ENCODE assay signal across 18 cellular contexts in genomic region chr18:32139835-32140283, GRCh38. TPM values are rescaled to one million over a fixed set of nuclear protein-coding genes. Genes with fewer than 3 reads are reported as not detected.
A peak's percentile ranks its signal among the peaks of the same experiment; 100 is the strongest.
DNase-seq lines count a peak whose midpoint lies in the region; ATAC-seq, FAIRE-seq and TF ChIP-seq lines count a peak whose summit lies in the region.
"Had no signal": no experiment of that assay in that cellular context is flagged by ENCODE, and none has a peak within 500 bp of the region (broad histone marks: within the 10 kb centered on the region; RNA-seq: fewer than 3 reads in every experiment).

No MANE protein-coding gene starts in this region.

- H3K4me3 Mint-ChIP-seq in GM23338, result no peak overlapping the region
- H3K4me3 Mint-ChIP-seq: CD8-positive, alpha-beta memory T cell had no signal

- POLR2A ChIA-PET in K562 (lab: Yijun Ruan, JAX), result interaction anchor here (1.4 kb wide), 1 partner anchor 18 kb away, joined by 3 read pairs; no protein-coding TSS in a partner anchor

- H3F3A ChIP-seq in GM23338 (replicated peaks; ENCODE audit: low read depth), result no peaks in the 10 kb centered on the region

- peaks cover 2% of the 10 kb centered on the region for H3K27me3 Mint-ChIP-seq in GM23338 (ENCODE audit: insufficient read depth, low read depth, poor library complexity)
- H3K27me3 Mint-ChIP-seq: CD8-positive, alpha-beta memory T cell had no signal

- H3K27ac ChIP-seq in GM23338 (ENCODE audit: low read depth) (no peak overlapping the region), K562 (ENCODE audit: extremely low read depth, low read depth, low read length) (no peak overlapping the region)
- H3K27ac ChIP-seq: BLaER1 had no signal

- H3K27ac Mint-ChIP-seq in GM23338, result no peak overlapping the region

- TF ChIP-seq CTCF in GM23338 (conservative IDR thresholded peaks at IDR 0.05; ENCODE audit: low read depth in 2 of 2) (peak; percentile 30 to 55; a peak in 2 of 4 replicates), K562 (IDR thresholded peaks at IDR 0.05 in 2 of 3, conservative IDR thresholded peaks at IDR 0.05 in 1 of 3; ENCODE audit: insufficient read depth in 2 of 3, low read depth in 1 of 3, low read length in 3 of 3) (no peak)

- H3K36me3 ChIP-seq in GM23338 (ENCODE audit: insufficient read depth) (no peaks in the 10 kb centered on the region), K562 (ENCODE audit: control insufficient read depth, insufficient read depth, low read length) (peaks cover 4% of the 10 kb centered on the region; the same call in 1 of the 3 replicates)

- CTCF ChIA-PET in K562 (lab: Yijun Ruan, JAX; ENCODE audit: low intra/inter-chr PET ratio), result no interaction called here

- no peak for TF ChIP-seq RAD21 in K562 (CRISPR knock-in tag; conservative IDR thresholded peaks at IDR 0.05 in 1 of 2, IDR thresholded peaks at IDR 0.05 in 1 of 2)

- no peaks in the 10 kb centered on the region for H3K9me2 ChIP-seq in GM23338 (ENCODE audit: insufficient read depth)

- H3K4me1 ChIP-seq in GM23338 (ENCODE audit: insufficient read depth), result no peaks in the 10 kb centered on the region
- peaks cover 8 to 17% of the 10 kb centered on the region in 2 experiments for H3K4me1 ChIP-seq in K562 (replicated peaks in 1 of 2; ENCODE audit: control insufficient read depth in 2 of 2, insufficient read depth in 2 of 2, low read length in 2 of 2)
- H3K4me1 ChIP-seq: BLaER1 had no signal

- no peak for TF ChIP-seq POLR2A in K562 (conservative IDR thresholded peaks at IDR 0.05)

- H2AFZ ChIP-seq in GM23338, result no peak overlapping the region
- no peak overlapping the region for H2AFZ ChIP-seq in K562 (ENCODE audit: low read depth, low read length)

- no peak overlapping the region for H3K4me2 ChIP-seq in GM23338
- H3K4me2 ChIP-seq in K562 (ENCODE audit: insufficient read depth, low read length), result no peak overlapping the region
- H3K4me2 ChIP-seq: BLaER1 had no signal

- H3K9me1 ChIP-seq in K562 (ENCODE audit: control insufficient read depth, insufficient read depth, low read length), result no peaks in the 10 kb centered on the region

- intact Hi-C loops in K562 (cut with micrococcal nuclease), result loop anchor here (5.0 kb wide), 1 partner anchor 198 kb away; the partner anchor contains the start of gene TRAPPC8

- no peak overlapping the region for H3K4me3 ChIP-seq in GM23338
- no peak overlapping the region for H3K4me3 ChIP-seq in K562
- H3K4me3 ChIP-seq: BLaER1 had no signal

- H4K20me1 ChIP-seq in GM23338 (replicated peaks; ENCODE audit: insufficient read depth) (no peaks in the 10 kb centered on the region), K562 (replicated peaks; ENCODE audit: control insufficient read depth, insufficient read depth, low read length) (no peaks in the 10 kb centered on the region)
- H4K20me1 ChIP-seq: BLaER1 had no signal

- H3K4me1 Mint-ChIP-seq in GM23338, result no peaks in the 10 kb centered on the region; the same call in 2 of the 3 replicates

- in situ Hi-C loops in K562 (cut with MboI), result no loop called here

- FAIRE-seq in K562 (lab: Jason Lieb, UNC) (no peak), frontal cortex (lab: Jason Lieb, UNC) (no peak)
- FAIRE-seq: HTR-8/SVneo, RCC 7860 had no signal

- BruUV-seq in K562 (replicated peaks; lab: Mats Ljungman, UMichigan), result no TSS peak

- ATAC-seq in GM23338, result no peak
- ATAC-seq in K562, result no peak

- no peaks in the 10 kb centered on the region; the same call in 2 of the 3 replicates for H3K36me3 Mint-ChIP-seq in GM23338 (ENCODE audit: low read depth)
- H3K36me3 Mint-ChIP-seq: CD8-positive, alpha-beta memory T cell had no signal

- H3K27me3 ChIP-seq in GM23338 (ENCODE audit: insufficient read depth), result no peaks in the 10 kb centered on the region
- H3K27me3 ChIP-seq in K562 (ENCODE audit: control insufficient read depth in 2 of 2, insufficient read depth in 2 of 2, low read length in 2 of 2), result no peaks in the 10 kb centered on the region
- H3K27me3 ChIP-seq: BLaER1 had no signal

- peaks cover 4% of the 10 kb centered on the region; the same call in 2 of the 3 replicates for H3K9me3 Mint-ChIP-seq in GM23338
- H3K9me3 Mint-ChIP-seq: CD8-positive, alpha-beta memory T cell had no signal

- no peak overlapping the region for H3K9ac ChIP-seq in K562 (ENCODE audit: insufficient read depth in 1 of 2, low read depth in 2 of 2, low read length in 2 of 2)
- H3K9ac ChIP-seq: BLaER1 had no signal

- DNase-seq in DMS 273 (lab: John Stamatoyannopoulos, UW; ENCODE audit: unreplicated experiment) (peak; percentile 71), DMS 273 treated with DMSO at 0.1 percent for 48 hours (lab: John Stamatoyannopoulos, UW) (no peak), GM23338 (ENCODE audit: low spot score) (peak; percentile 19), NCI-H2227 (lab: John Stamatoyannopoulos, UW; ENCODE audit: unreplicated experiment) (peak; percentile 55), K562 (ENCODE audit: extremely low read depth in 1 of 4, low spot score in 3 of 4) (no peak), nucleus accumbens (lab: John Stamatoyannopoulos, UW) (no peak), frontal cortex (ENCODE audit: low spot score in 2 of 2) (no peak), NCI-H446 treated with DMSO at 0.1 percent for 48 hours (lab: John Stamatoyannopoulos, UW) (no peak)
- DNase-seq: 8988T; CD8-positive, alpha-beta memory T cell; HCEC 1CT; NCI-H1436 treated with DMSO at 0.1 percent for 48 hours; NCI-H2171 treated with DMSO at 0.1 percent for 48 hours; NCI-H510A treated with DMSO at 0.1 percent for 48 hours; Right ventricle myocardium superior had no signal

- H3K9me3 ChIP-seq in K562 (replicated peaks; ENCODE audit: control insufficient read depth, insufficient read depth, low read depth, low read length), result no peaks in the 10 kb centered on the region

- WGBS in K562 (ENCODE audit: insufficient coverage, low coverage, missing lambda C conversion rate), result 96% methylated on average over 21 of the region's 24 CpGs

- no peaks in the 10 kb centered on the region for H3K79me2 ChIP-seq in GM23338 (replicated peaks; ENCODE audit: insufficient read depth)
- no peaks in the 10 kb centered on the region for H3K79me2 ChIP-seq in K562 (ENCODE audit: control insufficient read depth, insufficient read depth, low read length)

- TF ChIP-seq EP300 in K562 (IDR thresholded peaks at IDR 0.05; ENCODE audit: low read length), result no peak

TF ChIP-seq in GM23338, 12 proteins besides CTCF, POLR2A, EP300 and RAD21 (continues in another document):
- TF ChIP-seq JUNB (IDR thresholded peaks at IDR 0.05; ENCODE audit: unreplicated experiment) (no peak), ZNF331 (CRISPR knock-in tag; IDR thresholded peaks at IDR 0.05; ENCODE audit: low read depth) (no peak), POLR2AphosphoS5 (IDR thresholded peaks at IDR 0.05; ENCODE audit: low read depth) (no peak), NANOG (IDR thresholded peaks at IDR 0.05; ENCODE audit: borderline replicate concordance) (no peak), ZNF114 (CRISPR knock-in tag; IDR thresholded peaks at IDR 0.05) (no peak)

RNA-seq across cellular contexts. Expression of gene RNF138, which starts 48.2 kb away (rescaled TPM):
- 89.6 and 134 TPM in 2 replicates for total RNA-seq in GM23338 (2014; rRNA removed; shearing (Covaris generic))
- 48.9 and 58.0 TPM in 2 replicates for polyA plus RNA-seq in GM23338 (2016; fragmentation: Nextera tagmentation; extraction: Ambion mirVana)
- 22.1 and 26.9 TPM in 2 replicates for total RNA-seq in K562 (2011; cell fraction: chromatin; rRNA removed; ENCODE audit: low replicate concordance)
- 29.9 and 33.3 TPM in 2 replicates for total RNA-seq in K562 (2011; cell fraction: nucleolus; rRNA removed)
- total RNA-seq in K562 (2011; cell fraction: nucleoplasm; rRNA removed), result 30.0 and 31.4 TPM in 2 replicates
- 52.0 and 57.1 TPM in 2 replicates for total RNA-seq in K562 (2014; rRNA removed)
- 80.6 and 89.3 TPM in 2 replicates for total RNA-seq in K562 (2014; rRNA removed; fragmentation: Illumina TruSeq; extraction: Trizol)
- total RNA-seq in K562 (2015; rRNA removed; fragmentation: Illumina TruSeq; extraction: Trizol), result 80.2 and 83.0 TPM in 2 replicates
- 100 and 105 TPM in 2 replicates for total RNA-seq in K562 (2021)
- polyA plus RNA-seq in K562 (2011; rRNA removed), result 41.6 and 47.6 TPM in 2 replicates
- polyA plus RNA-seq in K562 (2011; cell fraction: cytosol; rRNA removed), result 40.6 and 48.8 TPM in 2 replicates
- polyA plus RNA-seq in K562 (2011; cell fraction: nucleus; rRNA removed), result 27.2 and 40.2 TPM in 2 replicates
- 46.0 and 49.9 TPM in 2 replicates for polyA plus RNA-seq in K562 (2012)
- polyA plus RNA-seq in K562 (2014; fragmentation: Illumina TruSeq; extraction: Trizol), result 64.2 and 65.8 TPM in 2 replicates
- 10 to 100 TPM; 51.1 to 55.9 TPM for polyA plus RNA-seq in K562 (2014; fragmentation: Nextera tagmentation; extraction: Ambion mirVana)
- 58.2 and 62.5 TPM in 2 replicates for polyA plus RNA-seq in K562 (2014; rRNA removed)
- polyA minus RNA-seq in K562 (2011; rRNA and poly(A)+ RNA removed), result 88.5 and 97.6 TPM in 2 replicates
- polyA minus RNA-seq in K562 (2011; cell fraction: cytosol; rRNA and poly(A)+ RNA removed), result 128 and 137 TPM in 2 replicates
- 30.6 and 35.9 TPM in 2 replicates for polyA minus RNA-seq in K562 (2011; cell fraction: nucleus; rRNA and poly(A)+ RNA removed)
- 77.9 TPM for total RNA-seq in frontal cortex

RNA-seq across cellular contexts. Expression of gene MEP1B, which starts 50.0 kb away (rescaled TPM):
- not detected in 2 replicates for total RNA-seq in GM23338 (2014; rRNA removed; shearing (Covaris generic))
- not detected in 2 replicates for polyA plus RNA-seq in GM23338 (2016; fragmentation: Nextera tagmentation; extraction: Ambion mirVana)
- not detected in 2 replicates for total RNA-seq in K562 (2011; cell fraction: chromatin; rRNA removed; ENCODE audit: low replicate concordance)
- total RNA-seq in K562 (2011; cell fraction: nucleolus; rRNA removed), result not detected in 2 replicates
- not detected in 2 replicates for total RNA-seq in K562 (2011; cell fraction: nucleoplasm; rRNA removed)
- total RNA-seq in K562 (2014; rRNA removed), result not detected in 2 replicates
- not detected in 2 replicates for total RNA-seq in K562 (2014; rRNA removed; fragmentation: Illumina TruSeq; extraction: Trizol)
- total RNA-seq in K562 (2015; rRNA removed; fragmentation: Illumina TruSeq; extraction: Trizol), result not detected in 2 replicates
- total RNA-seq in K562 (2021), result not detected in 2 replicates
- polyA plus RNA-seq in K562 (2011; rRNA removed), result 0.03 TPM in 1 of 2 replicates, not detected in the other
- not detected in 2 replicates for polyA plus RNA-seq in K562 (2011; cell fraction: cytosol; rRNA removed)
- polyA plus RNA-seq in K562 (2011; cell fraction: nucleus; rRNA removed), result 0.06 TPM in 2 replicates
- polyA plus RNA-seq in K562 (2012), result 0.04 and 0.07 TPM in 2 replicates
- polyA plus RNA-seq in K562 (2014; fragmentation: Illumina TruSeq; extraction: Trizol), result not detected in 2 replicates
- polyA plus RNA-seq in K562 (2014; fragmentation: Nextera tagmentation; extraction: Ambion mirVana), result not detected
- 0.11 TPM in 1 of 2 replicates, not detected in the other for polyA plus RNA-seq in K562 (2014; rRNA removed)
- polyA minus RNA-seq in K562 (2011; rRNA and poly(A)+ RNA removed), result 0.06 and 0.07 TPM in 2 replicates
- polyA minus RNA-seq in K562 (2011; cell fraction: cytosol; rRNA and poly(A)+ RNA removed), result not detected in 2 replicates
- polyA minus RNA-seq in K562 (2011; cell fraction: nucleus; rRNA and poly(A)+ RNA removed), result 0.13 TPM in 1 of 2 replicates, not detected in the other
- total RNA-seq in frontal cortex, result 0.41 TPM
- total RNA-seq: CD8-positive, alpha-beta memory T cell; Right ventricle myocardium superior had no signal

Comparison
In these comparisons a context has a peak if more than half of its experiments do, and no peak if none do; other contexts are left out.
1. DNase-seq: peak in DMS 273 (single experiment), GM23338 (single experiment) and NCI-H2227 (single experiment); none in DMS 273 treated with DMSO at 0.1 percent for 48 hours (single experiment), K562 (0 of 4), nucleus accumbens (0 of 56), frontal cortex (0 of 2) and NCI-H446 treated with DMSO at 0.1 percent for 48 hours (single experiment).
2. CTCF ChIP-seq: peak in GM23338 (2 of 2); none in K562 (0 of 3).